In the genomic region with DNA sequence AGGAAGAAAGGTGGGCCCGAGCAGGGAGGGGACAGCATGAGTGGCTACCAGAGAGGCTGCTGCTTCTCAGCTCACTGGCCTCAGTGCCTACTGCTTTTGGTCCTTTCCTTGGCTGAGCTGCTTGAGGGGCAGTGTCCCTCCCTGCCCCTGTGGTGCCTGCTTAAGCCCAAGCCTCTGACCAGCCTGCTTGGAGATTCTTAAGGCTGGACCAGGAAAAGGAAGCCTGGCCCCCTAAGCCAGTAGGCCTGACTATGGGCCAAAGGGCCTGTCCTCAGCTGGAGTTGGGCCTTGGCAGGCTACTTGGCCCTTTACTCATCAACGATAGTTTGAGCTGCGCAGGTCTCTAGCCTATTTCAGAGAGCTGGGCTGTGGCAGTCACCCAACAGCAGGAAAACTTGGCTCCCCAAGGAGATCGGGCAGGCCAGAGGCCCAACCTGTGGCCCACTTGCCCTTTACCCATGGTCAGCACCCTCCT, we compare ENCODE assay signal across 1 cellular context.
TF ChIP-seq lines count a peak whose summit lies in the region.

No MANE protein-coding gene starts in this region.

TF ChIP-seq in SK-N-SH, 30 proteins besides CTCF, POLR2A, EP300 and RAD21:
- TF ChIP-seq POLR2AphosphoS5 (IDR thresholded peaks at IDR 0.05; ENCODE audit: low read depth, low read length) (no peak), TCF12 (IDR thresholded peaks at IDR 0.05) (no peak), RFX5 (IDR thresholded peaks at IDR 0.05; ENCODE audit: low read length) (no peak), FOXJ3 (CRISPR knock-in tag; IDR thresholded peaks at IDR 0.05) (no peak), NFIC (IDR thresholded peaks at IDR 0.05; ENCODE audit: borderline replicate concordance) (no peak), MXI1 (IDR thresholded peaks at IDR 0.05; ENCODE audit: low read depth, low read length) (no peak), RCOR1 (IDR thresholded peaks at IDR 0.05; ENCODE audit: low read length) (no peak), SIN3A (IDR thresholded peaks at IDR 0.05; ENCODE audit: borderline replicate concordance, low read depth, low read length) (no peak), ELF1 (IDR thresholded peaks at IDR 0.05) (no peak), EZH2phosphoT487 (IDR thresholded peaks at IDR 0.05; ENCODE audit: borderline replicate concordance, low read depth) (no peak), CHD2 (IDR thresholded peaks at IDR 0.05; ENCODE audit: low read length, partially characterized antibody) (no peak), RXRA (IDR thresholded peaks at IDR 0.05; ENCODE audit: borderline replicate concordance, low read depth) (no peak), MEF2A (IDR thresholded peaks at IDR 0.05; ENCODE audit: borderline replicate concordance, low read depth) (no peak), TAF1 (IDR thresholded peaks at IDR 0.05; ENCODE audit: borderline replicate concordance, low read depth, low read length) (no peak), SMC3 (IDR thresholded peaks at IDR 0.05; ENCODE audit: low read depth, low read length) (no peak), FOXM1 (IDR thresholded peaks at IDR 0.05; ENCODE audit: low read depth) (no peak)
- TF ChIP-seq, protein P1, sequence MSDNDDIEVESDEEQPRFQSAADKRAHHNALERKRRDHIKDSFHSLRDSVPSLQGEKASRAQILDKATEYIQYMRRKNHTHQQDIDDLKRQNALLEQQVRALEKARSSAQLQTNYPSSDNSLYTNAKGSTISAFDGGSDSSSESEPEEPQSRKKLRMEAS (IDR thresholded peaks at IDR 0.05; ENCODE audit: low read depth), result no peak
- TF ChIP-seq, protein P2, sequence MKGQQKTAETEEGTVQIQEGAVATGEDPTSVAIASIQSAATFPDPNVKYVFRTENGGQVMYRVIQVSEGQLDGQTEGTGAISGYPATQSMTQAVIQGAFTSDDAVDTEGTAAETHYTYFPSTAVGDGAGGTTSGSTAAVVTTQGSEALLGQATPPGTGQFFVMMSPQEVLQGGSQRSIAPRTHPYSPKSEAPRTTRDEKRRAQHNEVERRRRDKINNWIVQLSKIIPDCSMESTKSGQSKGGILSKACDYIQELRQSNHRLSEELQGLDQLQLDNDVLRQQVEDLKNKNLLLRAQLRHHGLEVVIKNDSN (IDR thresholded peaks at IDR 0.05; ENCODE audit: borderline replicate concordance, low read depth), result no peak
- TF ChIP-seq, protein P3, sequence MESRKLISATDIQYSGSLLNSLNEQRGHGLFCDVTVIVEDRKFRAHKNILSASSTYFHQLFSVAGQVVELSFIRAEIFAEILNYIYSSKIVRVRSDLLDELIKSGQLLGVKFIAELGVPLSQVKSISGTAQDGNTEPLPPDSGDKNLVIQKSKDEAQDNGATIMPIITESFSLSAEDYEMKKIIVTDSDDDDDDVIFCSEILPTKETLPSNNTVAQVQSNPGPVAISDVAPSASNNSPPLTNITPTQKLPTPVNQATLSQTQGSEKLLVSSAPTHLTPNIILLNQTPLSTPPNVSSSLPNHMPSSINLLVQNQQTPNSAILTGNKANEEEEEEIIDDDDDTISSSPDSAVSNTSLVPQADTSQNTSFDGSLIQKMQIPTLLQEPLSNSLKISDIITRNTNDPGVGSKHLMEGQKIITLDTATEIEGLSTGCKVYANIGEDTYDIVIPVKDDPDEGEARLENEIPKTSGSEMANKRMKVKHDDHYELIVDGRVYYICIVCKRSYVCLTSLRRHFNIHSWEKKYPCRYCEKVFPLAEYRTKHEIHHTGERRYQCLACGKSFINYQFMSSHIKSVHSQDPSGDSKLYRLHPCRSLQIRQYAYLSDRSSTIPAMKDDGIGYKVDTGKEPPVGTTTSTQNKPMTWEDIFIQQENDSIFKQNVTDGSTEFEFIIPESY (IDR thresholded peaks at IDR 0.05; ENCODE audit: borderline replicate concordance, low read depth), result no peak
